Comparison of ENCODE assay signal across 9 cellular contexts in genomic region chr11:119380816-119381185, GRCh38. TPM values are rescaled to one million over a fixed set of nuclear protein-coding genes. Genes with fewer than 3 reads are reported as not detected.
A peak's percentile ranks its signal among the peaks of the same experiment; 100 is the strongest.
DNase-seq lines count a peak whose midpoint lies in the region; TF ChIP-seq lines count a peak whose summit lies in the region.
"Had no signal": no experiment of that assay in that cellular context is flagged by ENCODE, and none has a peak within 500 bp of the region (broad histone marks: within the 10 kb centered on the region; RNA-seq: fewer than 3 reads in every experiment).

No MANE protein-coding gene starts in this region.

- intact Hi-C loops in mammary epithelial cell (cut with micrococcal nuclease) = loop anchor here (1.0 to 10.0 kb wide), 6 partner anchors 20 to 744 kb away; partner anchors contain the start of gene NECTIN1

- BruUV-seq in mammary epithelial cell (replicated peaks; lab: Mats Ljungman, UMichigan) = no TSS peak

- no peak overlapping the region for H3K18ac ChIP-seq in mesendoderm (ENCODE audit: low read length)

- H3K9me3 ChIP-seq in AG04450 (ENCODE audit: control insufficient read depth, insufficient read depth, low read length) (no peaks in the 10 kb centered on the region), mammary epithelial cell (replicated peaks; ENCODE audit: insufficient read depth, low read length) (no peaks in the 10 kb centered on the region)

- peak overlapping the region; percentile 90 for H3K56ac ChIP-seq in mesendoderm (ENCODE audit: low read length)

- no peak overlapping the region for H2BK15ac ChIP-seq in mesendoderm (replicated peaks; ENCODE audit: low read depth)

- CTCF ChIA-PET in AG04450 (lab: Charles Lee) (interaction anchor here (0.5 to 5.7 kb wide), 23 partner anchors 10 to 1030 kb away, joined by 3 to 48 read pairs (median 6); partner anchors contain the start of gene C1QTNF5), mammary epithelial cell (lab: Charles Lee; ENCODE audit: low non-redundant PET) (interaction anchor here (0.9 to 1.5 kb wide), 3 partner anchors 25 to 94 kb away, joined by 3 to 5 read pairs (median 5); no protein-coding TSS in a partner anchor)

- DNase-seq in AG04450 (ENCODE audit: low read depth, low spot score) = no peak
- peak; percentile 16 for DNase-seq in HT-29 (ENCODE audit: low spot score)
- DNase-seq in mammary epithelial cell = no peak
- peak; percentile 78 for DNase-seq in mesendoderm
- DNase-seq in middle frontal gyrus (ENCODE audit: extremely low spot score, low spot score) = no peak
- no peak for DNase-seq in HuH-7 (ENCODE audit: low spot score)
- no peak for DNase-seq in stimulated activated CD4-positive, alpha-beta T cell treated with anti-CD3 and anti-CD28 coated beads, Interleukin-1b, Interleukin-23, amount 100 ng/mL, for 48 hours
- DNase-seq in cerebellar nuclear complex (lab: John Stamatoyannopoulos, UW) = no peak

- H3K4me2 ChIP-seq in mammary epithelial cell (ENCODE audit: insufficient read depth, low read depth, low read length) (peak overlapping the region; percentile 91), mesendoderm (ENCODE audit: low read length) (peak overlapping the region; percentile 88)

- in situ Hi-C loops in mammary epithelial cell (cut with MboI; ENCODE audit: low sequenced_read_pairs in 2 of 2) = loop anchor here in 1 of 2 donors (10.0 kb wide), 1 partner anchor 94 kb away; no protein-coding TSS in a partner anchor

- H3K79me2 ChIP-seq in mammary epithelial cell (ENCODE audit: insufficient read depth, low read length) = no peaks in the 10 kb centered on the region
- no peaks in the 10 kb centered on the region for H3K79me2 ChIP-seq in mesendoderm (ENCODE audit: control insufficient read depth, insufficient read depth, low read length)

- peak overlapping the region; percentile 20 for H3K23ac ChIP-seq in mesendoderm (ENCODE audit: low read length)

- TF ChIP-seq CTCF in AG04450 (IDR thresholded peaks at IDR 0.05; ENCODE audit: low read depth, low read length) = no peak
- no peak for TF ChIP-seq CTCF in mammary epithelial cell (conservative IDR thresholded peaks at IDR 0.05 in 1 of 2, IDR thresholded peaks at IDR 0.05 in 1 of 2; ENCODE audit: extremely low read depth in 1 of 2, insufficient read depth in 1 of 2, low read depth in 1 of 2, low read length in 2 of 2)

- peak overlapping the region; percentile 54 for H3K9ac ChIP-seq in mammary epithelial cell (ENCODE audit: insufficient read depth, low read length)
- peak overlapping the region; percentile 73 for H3K9ac ChIP-seq in mesendoderm (ENCODE audit: low read length)

- 19% methylated on average over 10 of the region's 10 CpGs for WGBS in mammary epithelial cell (ENCODE audit: low coverage, missing lambda C conversion rate)
- WGBS in mesendoderm (ENCODE audit: extremely low coverage, insufficient coverage, low lambda C conversion rate) = no CpG with 5 or more reads among the region's 10 CpGs

- H3K4me1 ChIP-seq in mammary epithelial cell (ENCODE audit: insufficient read depth, low read length) (peaks cover 44% of the 10 kb centered on the region), mesendoderm (ENCODE audit: control insufficient read depth, low read depth, low read length) (peaks cover 31% of the 10 kb centered on the region)

- H2AFZ ChIP-seq in mammary epithelial cell (ENCODE audit: low read depth, low read length) = peak overlapping the region; percentile 93

- H3K4me3 ChIP-seq in AG04450 (ENCODE audit: low read depth, low read length) (peak overlapping the region; percentile 68), mammary epithelial cell (replicated peaks in 1 of 3; ENCODE audit: insufficient read depth in 1 of 3, low read depth in 2 of 3, low read length in 3 of 3) (peak overlapping the region; percentile 37 to 60 (median 55)), mesendoderm (ENCODE audit: low read length) (peak overlapping the region; percentile 38)

- H2BK5ac ChIP-seq in mesendoderm (ENCODE audit: low read length) = peak overlapping the region; percentile 9

- H4K8ac ChIP-seq in mesendoderm (ENCODE audit: low read depth, low read length) = no peak overlapping the region

- no peaks in the 10 kb centered on the region for H3K79me1 ChIP-seq in mesendoderm (ENCODE audit: low read length)

- H3K27ac ChIP-seq in AG04450 (ENCODE audit: low read depth, low read length) = no peak overlapping the region
- peak overlapping the region; percentile 43 for H3K27ac ChIP-seq in mammary epithelial cell (ENCODE audit: insufficient read depth, low read depth, low read length)
- no peak overlapping the region for H3K27ac ChIP-seq in mesendoderm (ENCODE audit: low read depth, low read length)

- H3K36me3 ChIP-seq in mammary epithelial cell (ENCODE audit: insufficient read depth, low read length) = no peaks in the 10 kb centered on the region
- no peaks in the 10 kb centered on the region for H3K36me3 ChIP-seq in mesendoderm (ENCODE audit: control insufficient read depth, insufficient read depth, low read length)

- H2BK120ac ChIP-seq in mesendoderm (ENCODE audit: low read depth, low read length) = no peak overlapping the region

- peaks cover 15% of the 10 kb centered on the region for H3K27me3 ChIP-seq in AG04450 (ENCODE audit: control insufficient read depth, insufficient read depth, low read length)
- no peaks in the 10 kb centered on the region for H3K27me3 ChIP-seq in mammary epithelial cell (ENCODE audit: insufficient read depth, low read length)
- no peaks in the 10 kb centered on the region for H3K27me3 ChIP-seq in mesendoderm (ENCODE audit: insufficient read depth, low read length, poor library complexity)

- no peaks in the 10 kb centered on the region for H4K20me1 ChIP-seq in mammary epithelial cell (ENCODE audit: insufficient read depth, low read length)

- POLR2A ChIA-PET in AG04450 (lab: Yijun Ruan, JAX) = interaction anchor here (1.2 kb wide), 1 partner anchor 94 kb away, joined by 4 read pairs; no protein-coding TSS in a partner anchor

- H2AK5ac ChIP-seq in mesendoderm (ENCODE audit: low read length) = peak overlapping the region; percentile 94

- H3K4ac ChIP-seq in mesendoderm (ENCODE audit: low read depth, low read length) = no peak overlapping the region

- no peak overlapping the region for H4K5ac ChIP-seq in mesendoderm (ENCODE audit: low read length)

- dilution Hi-C loops in mammary epithelial cell (cut with HindIII; ENCODE audit: low sequenced_read_pairs) = no loop called here

RNA-seq across cellular contexts. Expression of gene USP2, which starts 0.7 kb away (rescaled TPM):
- polyA plus RNA-seq in AG04450 (2011; rRNA removed) = 0.32 and 0.46 TPM in 2 replicates
- polyA minus RNA-seq in AG04450 (2011; rRNA and poly(A)+ RNA removed) = 0.35 and 1.0 TPM in 2 replicates
- 2.2 and 4.4 TPM in 2 replicates for total RNA-seq in HT-29 (2014; rRNA removed; shearing (Covaris generic))
- 1 to 10 TPM; 2.7 to 3.0 TPM for total RNA-seq in mammary epithelial cell
- 1.3 TPM for polyA plus RNA-seq in mammary epithelial cell
- 0.88 TPM for polyA minus RNA-seq in mammary epithelial cell
- 6.2 TPM for polyA plus RNA-seq in mesendoderm (2013, experiment 1 of 2)
- 5.9 TPM for polyA plus RNA-seq in mesendoderm (2013, experiment 2 of 2)

RNA-seq across cellular contexts. Expression of gene MFRP, which starts 34.3 kb away (rescaled TPM):
- polyA plus RNA-seq in AG04450 (2011; rRNA removed) (not detected in 2 replicates), mammary epithelial cell (not detected)
- polyA minus RNA-seq in AG04450 (2011; rRNA and poly(A)+ RNA removed) = not detected in 2 replicates
- not detected in 2 replicates for total RNA-seq in HT-29 (2014; rRNA removed; shearing (Covaris generic))
- total RNA-seq in mammary epithelial cell = not detected
- polyA minus RNA-seq in mammary epithelial cell = not detected
- polyA plus RNA-seq in mesendoderm (2013, experiment 1 of 2) = not detected
- not detected for polyA plus RNA-seq in mesendoderm (2013, experiment 2 of 2)
- total RNA-seq: T-helper 2 cell treated with Interferon-gamma antibody and Interleukin-4, amounts not matched to agents 100 ng/mL and 5 ng/mL, for 36 hours had no signal

RNA-seq across cellular contexts. Expression of gene C1QTNF5, which starts 40.1 kb away (rescaled TPM):
- polyA plus RNA-seq in AG04450 (2011; rRNA removed) = 8.3 and 10.9 TPM in 2 replicates
- 4.3 and 4.9 TPM in 2 replicates for polyA minus RNA-seq in AG04450 (2011; rRNA and poly(A)+ RNA removed)
- 0.47 and 0.56 TPM in 2 replicates for total RNA-seq in HT-29 (2014; rRNA removed; shearing (Covaris generic))
- under 1 TPM in 1 of 2 donors, not detected in 1; 0.50 TPM for total RNA-seq in mammary epithelial cell
- 0.07 TPM for polyA plus RNA-seq in mammary epithelial cell
- polyA minus RNA-seq in mammary epithelial cell = not detected
- polyA plus RNA-seq in mesendoderm (2013, experiment 1 of 2) = 0.35 TPM
- polyA plus RNA-seq in mesendoderm (2013, experiment 2 of 2) = 0.32 TPM
- total RNA-seq: T-helper 2 cell treated with Interferon-gamma antibody and Interleukin-4, amounts not matched to agents 100 ng/mL and 5 ng/mL, for 36 hours had no signal

RNA-seq across cellular contexts. Expression of gene THY1, which starts 42.2 kb away (rescaled TPM):
- 915 and 1,307 TPM in 2 replicates for polyA plus RNA-seq in AG04450 (2011; rRNA removed)
- polyA minus RNA-seq in AG04450 (2011; rRNA and poly(A)+ RNA removed) = 1,003 and 1,444 TPM in 2 replicates
- total RNA-seq in HT-29 (2014; rRNA removed; shearing (Covaris generic)) = 0.18 and 0.25 TPM in 2 replicates
- 10 to 100 TPM in 1 of 2 donors, 1 to 10 TPM in 1; 5.7 to 71.3 TPM for total RNA-seq in mammary epithelial cell
- polyA plus RNA-seq in mammary epithelial cell = 146 TPM
- polyA minus RNA-seq in mammary epithelial cell = 248 TPM
- 284 TPM for polyA plus RNA-seq in mesendoderm (2013, experiment 1 of 2)
- polyA plus RNA-seq in mesendoderm (2013, experiment 2 of 2) = 281 TPM

RNA-seq across cellular contexts. Expression of gene RNF26, which starts 46.5 kb away (rescaled TPM):
- polyA plus RNA-seq in AG04450 (2011; rRNA removed) = 27.1 and 35.3 TPM in 2 replicates
- 38.4 and 59.5 TPM in 2 replicates for polyA minus RNA-seq in AG04450 (2011; rRNA and poly(A)+ RNA removed)
- 13.3 and 14.8 TPM in 2 replicates for total RNA-seq in HT-29 (2014; rRNA removed; shearing (Covaris generic))
- 10 to 100 TPM in 1 of 2 donors, 1 to 10 TPM in 1; 3.7 to 34.4 TPM for total RNA-seq in mammary epithelial cell
- 39.1 TPM for polyA plus RNA-seq in mammary epithelial cell
- 66.6 TPM for polyA minus RNA-seq in mammary epithelial cell
- 59.6 TPM for polyA plus RNA-seq in mesendoderm (2013, experiment 1 of 2)
- 61.0 TPM for polyA plus RNA-seq in mesendoderm (2013, experiment 2 of 2)

Comparison
In these comparisons a context has a peak if more than half of its experiments do, and no peak if none do; other contexts are left out.
1. DNase-seq: peak in HT-29 (single experiment) and mesendoderm (single experiment); none in AG04450 (single experiment), mammary epithelial cell (single experiment), middle frontal gyrus (single experiment), HuH-7 (single experiment), stimulated activated CD4-positive, alpha-beta T cell treated with anti-CD3 and anti-CD28 coated beads, Interleukin-1b, Interleukin-23, amount 100 ng/mL, for 48 hours (single experiment) and cerebellar nuclear complex (0 of 2).
2. Peak in every context shown above with its lines, with median percentiles within 50 percentile points of each other: H3K4me3 ChIP-seq.